In the genomic region with DNA sequence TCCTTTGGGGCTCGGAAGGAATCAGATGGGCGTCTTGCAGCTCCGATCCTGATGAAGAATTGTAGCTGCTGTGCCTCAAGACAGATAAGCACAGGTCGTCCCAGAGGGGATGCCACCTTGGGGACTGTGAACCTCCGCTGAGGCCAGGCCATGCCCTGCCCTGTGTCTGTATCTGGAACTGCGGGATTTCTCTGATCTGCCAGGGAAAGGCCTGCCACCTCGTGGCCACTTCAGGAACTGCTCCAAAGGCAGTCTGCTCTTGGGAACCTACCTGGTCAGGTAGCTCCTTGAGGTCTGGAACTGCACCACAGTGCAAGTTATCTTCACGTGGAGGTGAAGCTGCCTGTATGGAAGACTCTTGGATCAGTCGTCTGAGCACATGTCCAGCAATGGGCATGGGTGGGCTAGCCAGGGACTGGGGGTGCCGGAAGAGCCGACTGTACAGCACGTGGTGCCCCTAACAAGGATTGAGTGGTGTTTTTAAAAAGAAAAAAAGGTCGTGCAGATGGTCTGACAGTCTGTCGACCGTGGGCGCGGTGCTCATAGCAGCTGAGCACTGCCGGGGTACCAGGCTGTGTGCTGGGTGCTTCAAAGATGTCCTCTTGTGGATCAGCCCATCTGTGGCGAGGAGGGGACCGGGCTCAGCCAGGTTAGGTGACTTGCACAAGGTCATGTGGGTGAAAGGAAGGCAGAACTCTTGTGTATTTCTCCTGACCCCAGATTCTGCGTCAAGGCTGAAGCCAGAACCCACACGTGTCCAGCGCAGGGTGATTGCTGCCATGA, we compare ENCODE assay signal across 1 cellular context.
TF ChIP-seq lines count a peak whose summit lies in the region.

No MANE protein-coding gene starts in this region.

TF ChIP-seq in HepG2, 621 proteins besides CTCF, POLR2A, EP300 and RAD21 (continued from another document and continues in another):
- TF ChIP-seq, protein P1, sequence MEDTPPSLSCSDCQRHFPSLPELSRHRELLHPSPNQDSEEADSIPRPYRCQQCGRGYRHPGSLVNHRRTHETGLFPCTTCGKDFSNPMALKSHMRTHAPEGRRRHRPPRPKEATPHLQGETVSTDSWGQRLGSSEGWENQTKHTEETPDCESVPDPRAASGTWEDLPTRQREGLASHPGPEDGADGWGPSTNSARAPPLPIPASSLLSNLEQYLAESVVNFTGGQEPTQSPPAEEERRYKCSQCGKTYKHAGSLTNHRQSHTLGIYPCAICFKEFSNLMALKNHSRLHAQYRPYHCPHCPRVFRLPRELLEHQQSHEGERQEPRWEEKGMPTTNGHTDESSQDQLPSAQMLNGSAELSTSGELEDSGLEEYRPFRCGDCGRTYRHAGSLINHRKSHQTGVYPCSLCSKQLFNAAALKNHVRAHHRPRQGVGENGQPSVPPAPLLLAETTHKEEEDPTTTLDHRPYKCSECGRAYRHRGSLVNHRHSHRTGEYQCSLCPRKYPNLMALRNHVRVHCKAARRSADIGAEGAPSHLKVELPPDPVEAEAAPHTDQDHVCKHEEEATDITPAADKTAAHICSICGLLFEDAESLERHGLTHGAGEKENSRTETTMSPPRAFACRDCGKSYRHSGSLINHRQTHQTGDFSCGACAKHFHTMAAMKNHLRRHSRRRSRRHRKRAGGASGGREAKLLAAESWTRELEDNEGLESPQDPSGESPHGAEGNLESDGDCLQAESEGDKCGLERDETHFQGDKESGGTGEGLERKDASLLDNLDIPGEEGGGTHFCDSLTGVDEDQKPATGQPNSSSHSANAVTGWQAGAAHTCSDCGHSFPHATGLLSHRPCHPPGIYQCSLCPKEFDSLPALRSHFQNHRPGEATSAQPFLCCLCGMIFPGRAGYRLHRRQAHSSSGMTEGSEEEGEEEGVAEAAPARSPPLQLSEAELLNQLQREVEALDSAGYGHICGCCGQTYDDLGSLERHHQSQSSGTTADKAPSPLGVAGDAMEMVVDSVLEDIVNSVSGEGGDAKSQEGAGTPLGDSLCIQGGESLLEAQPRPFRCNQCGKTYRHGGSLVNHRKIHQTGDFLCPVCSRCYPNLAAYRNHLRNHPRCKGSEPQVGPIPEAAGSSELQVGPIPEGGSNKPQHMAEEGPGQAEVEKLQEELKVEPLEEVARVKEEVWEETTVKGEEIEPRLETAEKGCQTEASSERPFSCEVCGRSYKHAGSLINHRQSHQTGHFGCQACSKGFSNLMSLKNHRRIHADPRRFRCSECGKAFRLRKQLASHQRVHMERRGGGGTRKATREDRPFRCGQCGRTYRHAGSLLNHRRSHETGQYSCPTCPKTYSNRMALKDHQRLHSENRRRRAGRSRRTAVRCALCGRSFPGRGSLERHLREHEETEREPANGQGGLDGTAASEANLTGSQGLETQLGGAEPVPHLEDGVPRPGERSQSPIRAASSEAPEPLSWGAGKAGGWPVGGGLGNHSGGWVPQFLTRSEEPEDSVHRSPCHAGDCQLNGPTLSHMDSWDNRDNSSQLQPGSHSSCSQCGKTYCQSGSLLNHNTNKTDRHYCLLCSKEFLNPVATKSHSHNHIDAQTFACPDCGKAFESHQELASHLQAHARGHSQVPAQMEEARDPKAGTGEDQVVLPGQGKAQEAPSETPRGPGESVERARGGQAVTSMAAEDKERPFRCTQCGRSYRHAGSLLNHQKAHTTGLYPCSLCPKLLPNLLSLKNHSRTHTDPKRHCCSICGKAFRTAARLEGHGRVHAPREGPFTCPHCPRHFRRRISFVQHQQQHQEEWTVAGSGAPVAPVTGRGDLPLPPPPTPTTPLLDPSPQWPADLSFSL (CRISPR knock-in tag; IDR thresholded peaks at IDR 0.05), result no peak
- TF ChIP-seq ZNF143 (CRISPR knock-in tag; IDR thresholded peaks at IDR 0.05) (no peak), GPN1 (CRISPR knock-in tag; IDR thresholded peaks at IDR 0.05; ENCODE audit: borderline replicate concordance) (no peak), MXD4 (CRISPR knock-in tag; IDR thresholded peaks at IDR 0.05) (0 out of 2 replicates have a peak, but pooled peaks have one; percentile 28), ZNF510 (CRISPR knock-in tag; IDR thresholded peaks at IDR 0.05; ENCODE audit: low read depth) (no peak), ZSCAN22 (CRISPR knock-in tag; IDR thresholded peaks at IDR 0.05) (no peak), ZNF580 (CRISPR knock-in tag; IDR thresholded peaks at IDR 0.05; ENCODE audit: borderline replicate concordance, low read depth) (no peak), FOXP1 (IDR thresholded peaks at IDR 0.05) (no peak), FOXP1 (CRISPR knock-in tag; IDR thresholded peaks at IDR 0.05) (no peak), KDM2A (CRISPR knock-in tag; IDR thresholded peaks at IDR 0.05; ENCODE audit: borderline replicate concordance, low read depth) (peak; percentile 65; the same call in 1 of the 2 replicates), FOSL1 (CRISPR knock-in tag; IDR thresholded peaks at IDR 0.05; ENCODE audit: borderline replicate concordance) (no peak), YEATS4 (CRISPR knock-in tag; IDR thresholded peaks at IDR 0.05; ENCODE audit: borderline replicate concordance) (no peak), U2AF1 (optimal IDR thresholded peaks at IDR 0.05; ENCODE audit: low read depth, low read length) (no peak), ZBTB43 (CRISPR knock-in tag; conservative IDR thresholded peaks at IDR 0.05) (no peak), RARA (CRISPR knock-in tag; IDR thresholded peaks at IDR 0.05) (peak; percentile 31; the same call in 1 of the 2 replicates), UBTF (CRISPR knock-in tag; IDR thresholded peaks at IDR 0.05) (no peak), KLF16 (CRISPR knock-in tag; IDR thresholded peaks at IDR 0.05) (peak in 1 of 2 experiments; percentile 51; a peak in 1 of 4 replicates), FOXM1 (CRISPR knock-in tag; IDR thresholded peaks at IDR 0.05) (no peak), JARID2 (CRISPR knock-in tag; IDR thresholded peaks at IDR 0.05; ENCODE audit: insufficient replicate concordance) (no peak), KDM4B (CRISPR knock-in tag; IDR thresholded peaks at IDR 0.05) (0 out of 2 replicates have a peak, but pooled peaks have one; percentile 53)
- TF ChIP-seq, protein P2, sequence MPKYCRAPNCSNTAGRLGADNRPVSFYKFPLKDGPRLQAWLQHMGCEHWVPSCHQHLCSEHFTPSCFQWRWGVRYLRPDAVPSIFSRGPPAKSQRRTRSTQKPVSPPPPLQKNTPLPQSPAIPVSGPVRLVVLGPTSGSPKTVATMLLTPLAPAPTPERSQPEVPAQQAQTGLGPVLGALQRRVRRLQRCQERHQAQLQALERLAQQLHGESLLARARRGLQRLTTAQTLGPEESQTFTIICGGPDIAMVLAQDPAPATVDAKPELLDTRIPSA (CRISPR knock-in tag; IDR thresholded peaks at IDR 0.05; ENCODE audit: borderline replicate concordance), result no peak
- TF ChIP-seq, protein P3, sequence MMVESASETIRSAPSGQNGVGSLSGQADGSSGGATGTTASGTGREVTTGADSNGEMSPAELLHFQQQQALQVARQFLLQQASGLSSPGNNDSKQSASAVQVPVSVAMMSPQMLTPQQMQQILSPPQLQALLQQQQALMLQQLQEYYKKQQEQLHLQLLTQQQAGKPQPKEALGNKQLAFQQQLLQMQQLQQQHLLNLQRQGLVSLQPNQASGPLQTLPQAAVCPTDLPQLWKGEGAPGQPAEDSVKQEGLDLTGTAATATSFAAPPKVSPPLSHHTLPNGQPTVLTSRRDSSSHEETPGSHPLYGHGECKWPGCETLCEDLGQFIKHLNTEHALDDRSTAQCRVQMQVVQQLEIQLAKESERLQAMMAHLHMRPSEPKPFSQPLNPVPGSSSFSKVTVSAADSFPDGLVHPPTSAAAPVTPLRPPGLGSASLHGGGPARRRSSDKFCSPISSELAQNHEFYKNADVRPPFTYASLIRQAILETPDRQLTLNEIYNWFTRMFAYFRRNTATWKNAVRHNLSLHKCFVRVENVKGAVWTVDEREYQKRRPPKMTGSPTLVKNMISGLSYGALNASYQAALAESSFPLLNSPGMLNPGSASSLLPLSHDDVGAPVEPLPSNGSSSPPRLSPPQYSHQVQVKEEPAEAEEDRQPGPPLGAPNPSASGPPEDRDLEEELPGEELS (CRISPR knock-in tag; IDR thresholded peaks at IDR 0.05), result no peak
- TF ChIP-seq, protein P4, sequence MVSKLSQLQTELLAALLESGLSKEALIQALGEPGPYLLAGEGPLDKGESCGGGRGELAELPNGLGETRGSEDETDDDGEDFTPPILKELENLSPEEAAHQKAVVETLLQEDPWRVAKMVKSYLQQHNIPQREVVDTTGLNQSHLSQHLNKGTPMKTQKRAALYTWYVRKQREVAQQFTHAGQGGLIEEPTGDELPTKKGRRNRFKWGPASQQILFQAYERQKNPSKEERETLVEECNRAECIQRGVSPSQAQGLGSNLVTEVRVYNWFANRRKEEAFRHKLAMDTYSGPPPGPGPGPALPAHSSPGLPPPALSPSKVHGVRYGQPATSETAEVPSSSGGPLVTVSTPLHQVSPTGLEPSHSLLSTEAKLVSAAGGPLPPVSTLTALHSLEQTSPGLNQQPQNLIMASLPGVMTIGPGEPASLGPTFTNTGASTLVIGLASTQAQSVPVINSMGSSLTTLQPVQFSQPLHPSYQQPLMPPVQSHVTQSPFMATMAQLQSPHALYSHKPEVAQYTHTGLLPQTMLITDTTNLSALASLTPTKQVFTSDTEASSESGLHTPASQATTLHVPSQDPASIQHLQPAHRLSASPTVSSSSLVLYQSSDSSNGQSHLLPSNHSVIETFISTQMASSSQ (IDR thresholded peaks at IDR 0.05; ENCODE audit: low read depth), result no peak
- TF ChIP-seq, protein P4 (CRISPR knock-in tag; IDR thresholded peaks at IDR 0.05; ENCODE audit: borderline replicate concordance), result no peak
- TF ChIP-seq, protein P5, sequence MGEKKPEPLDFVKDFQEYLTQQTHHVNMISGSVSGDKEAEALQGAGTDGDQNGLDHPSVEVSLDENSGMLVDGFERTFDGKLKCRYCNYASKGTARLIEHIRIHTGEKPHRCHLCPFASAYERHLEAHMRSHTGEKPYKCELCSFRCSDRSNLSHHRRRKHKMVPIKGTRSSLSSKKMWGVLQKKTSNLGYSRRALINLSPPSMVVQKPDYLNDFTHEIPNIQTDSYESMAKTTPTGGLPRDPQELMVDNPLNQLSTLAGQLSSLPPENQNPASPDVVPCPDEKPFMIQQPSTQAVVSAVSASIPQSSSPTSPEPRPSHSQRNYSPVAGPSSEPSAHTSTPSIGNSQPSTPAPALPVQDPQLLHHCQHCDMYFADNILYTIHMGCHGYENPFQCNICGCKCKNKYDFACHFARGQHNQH (CRISPR knock-in tag; IDR thresholded peaks at IDR 0.05), result peak; percentile 48; the same call in 1 of the 2 replicates
- TF ChIP-seq, protein P6, sequence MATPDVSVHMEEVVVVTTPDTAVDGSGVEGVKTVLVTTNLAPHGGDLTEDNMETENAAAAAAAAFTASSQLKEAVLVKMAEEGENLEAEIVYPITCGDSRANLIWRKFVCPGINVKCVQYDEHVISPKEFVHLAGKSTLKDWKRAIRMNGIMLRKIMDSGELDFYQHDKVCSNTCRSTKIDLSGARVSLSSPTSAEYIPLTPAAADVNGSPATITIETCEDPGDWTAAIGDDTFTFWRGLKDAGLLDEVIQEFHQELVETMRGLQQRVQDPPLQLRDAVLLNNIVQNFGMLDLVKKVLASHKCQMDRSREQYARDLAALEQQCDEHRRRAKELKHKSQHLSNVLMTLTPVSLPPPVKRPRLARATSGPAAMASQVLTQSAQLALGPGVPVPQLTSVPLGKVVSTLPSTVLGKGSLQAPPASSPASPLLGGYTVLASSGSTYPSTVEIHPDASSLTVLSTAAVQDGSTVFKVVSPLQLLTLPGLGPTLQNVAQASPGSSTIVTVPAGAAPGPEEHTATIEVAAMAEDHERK (CRISPR knock-in tag; IDR thresholded peaks at IDR 0.05; ENCODE audit: low read depth), result no peak
- TF ChIP-seq, protein P7, sequence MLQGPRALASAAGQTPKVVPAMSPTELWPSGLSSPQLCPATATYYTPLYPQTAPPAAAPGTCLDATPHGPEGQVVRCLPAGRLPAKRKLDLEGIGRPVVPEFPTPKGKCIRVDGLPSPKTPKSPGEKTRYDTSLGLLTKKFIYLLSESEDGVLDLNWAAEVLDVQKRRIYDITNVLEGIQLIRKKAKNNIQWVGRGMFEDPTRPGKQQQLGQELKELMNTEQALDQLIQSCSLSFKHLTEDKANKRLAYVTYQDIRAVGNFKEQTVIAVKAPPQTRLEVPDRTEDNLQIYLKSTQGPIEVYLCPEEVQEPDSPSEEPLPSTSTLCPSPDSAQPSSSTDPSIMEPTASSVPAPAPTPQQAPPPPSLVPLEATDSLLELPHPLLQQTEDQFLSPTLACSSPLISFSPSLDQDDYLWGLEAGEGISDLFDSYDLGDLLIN (CRISPR knock-in tag; IDR thresholded peaks at IDR 0.05; ENCODE audit: borderline replicate concordance), result no peak
